Comparison of ENCODE assay signal across 11 cellular contexts in genomic region chr12:57133013-57133569, GRCh38. TPM values are rescaled to one million over a fixed set of nuclear protein-coding genes. Genes with fewer than 3 reads are reported as not detected.
DNase-seq lines count a peak whose midpoint lies in the region; ATAC-seq and TF ChIP-seq lines count a peak whose summit lies in the region.
"Had no signal": no experiment of that assay in that cellular context is flagged by ENCODE, and none has a peak within 500 bp of the region (broad histone marks: within the 10 kb centered on the region; RNA-seq: fewer than 3 reads in every experiment).

No MANE protein-coding gene starts in this region.

- CTCF ChIA-PET in activated CD4-positive, alpha-beta T cell treated with anti-CD3 and anti-CD28 coated beads, Interleukin-2, amount 10 ng/mL, durations not matched to agents 7 days and 5 days (lab: Charles Lee), result interaction anchor here (1.0 to 1.6 kb wide), 2 partner anchors 43 to 64 kb away, joined by 4 to 6 read pairs; no protein-coding TSS in a partner anchor

- H3K4me2 ChIP-seq in fibroblast of lung (ENCODE audit: extremely low read depth, insufficient read depth, low read length), result peak overlapping the region; percentile 95
- peak overlapping the region; percentile 36 for H3K4me2 ChIP-seq in neural progenitor cell

- H3K9me3 ChIP-seq in cardiac muscle cell (ENCODE audit: low read depth), result no peaks in the 10 kb centered on the region
- H3K9me3 ChIP-seq in fibroblast of lung (ENCODE audit: control insufficient read depth, insufficient read depth, low read depth, low read length), result no peaks in the 10 kb centered on the region
- H3K9me3 ChIP-seq in neural progenitor cell (ENCODE audit: low read depth), result no peaks in the 10 kb centered on the region
- H3K9me3 ChIP-seq in effector memory CD4-positive, alpha-beta T cell (ENCODE audit: control insufficient read depth, low read length), result no peaks in the 10 kb centered on the region

- DNase-seq in cardiac muscle cell (ENCODE audit: low read depth in 1 of 2, low spot score in 1 of 2), result peak in 1 of 2 donors; percentile 68
- DNase-seq in Right ventricle myocardium inferior (ENCODE audit: missing footprints), result no peak
- peak; percentile 46 to 74 for DNase-seq in fibroblast of lung (ENCODE audit: low read depth in 2 of 2)
- DNase-seq in neural progenitor cell (ENCODE audit: low spot score), result peak; percentile 28
- no peak for DNase-seq in effector memory CD4-positive, alpha-beta T cell
- no peak for DNase-seq in activated CD4-positive, alpha-beta T cell treated with anti-CD3 and anti-CD28 coated beads, Interleukin-2, amount 10 ng/mL, durations not matched to agents 7 days and 5 days
- DNase-seq: ACHN had no signal

- H3K9ac ChIP-seq in fibroblast of lung (ENCODE audit: insufficient read depth, low read length) (peak overlapping the region; percentile 45), neural progenitor cell (no peak overlapping the region)

- peaks cover 66% of the 10 kb centered on the region for H3K4me1 Mint-ChIP-seq in neural progenitor cell
- H3K4me1 Mint-ChIP-seq in activated CD4-positive, alpha-beta T cell treated with anti-CD3 and anti-CD28 coated beads, Interleukin-2, amount 10 ng/mL, durations not matched to agents 7 days and 5 days, result peaks cover 4% of the 10 kb centered on the region

- H3K79me2 ChIP-seq in fibroblast of lung (ENCODE audit: control insufficient read depth, insufficient read depth, low read length) (peaks cover 91% of the 10 kb centered on the region), neural progenitor cell (ENCODE audit: low read depth) (peaks cover 95% of the 10 kb centered on the region)

- peak; percentile 3 for TF ChIP-seq CTCF in cardiac muscle cell (IDR thresholded peaks at IDR 0.05; ENCODE audit: low read depth, low read length)
- TF ChIP-seq CTCF in fibroblast of lung (conservative IDR thresholded peaks at IDR 0.05 in 1 of 2, IDR thresholded peaks at IDR 0.05 in 1 of 2; ENCODE audit: low read depth in 1 of 2, low read length in 2 of 2), result no peak
- TF ChIP-seq CTCF in neural progenitor cell (IDR thresholded peaks at IDR 0.05), result no peak

- H3K4me1 ChIP-seq in cardiac muscle cell (ENCODE audit: low read depth) (peaks cover 49% of the 10 kb centered on the region), fibroblast of lung (ENCODE audit: control insufficient read depth, extremely low read depth, insufficient read depth, low read length) (peaks cover 58% of the 10 kb centered on the region), neural progenitor cell (peaks cover 55% of the 10 kb centered on the region)
- peaks cover 8% of the 10 kb centered on the region for H3K4me1 ChIP-seq in effector memory CD4-positive, alpha-beta T cell (ENCODE audit: control insufficient read depth, insufficient read depth, low read length, poor library complexity, severe bottlenecking)

- intact Hi-C loops in Right ventricle myocardium inferior (cut with DNase I), result no loop called here

- peaks cover 2% of the 10 kb centered on the region for H3K27me3 Mint-ChIP-seq in neural progenitor cell (ENCODE audit: insufficient read depth, low read depth)
- peaks cover 25% of the 10 kb centered on the region for H3K27me3 Mint-ChIP-seq in activated CD4-positive, alpha-beta T cell treated with anti-CD3 and anti-CD28 coated beads, Interleukin-2, amount 10 ng/mL, durations not matched to agents 7 days and 5 days

- ATAC-seq in Right ventricle myocardium inferior (no peak), GM21737 (IDR thresholded peaks at IDR 0.05; ENCODE audit: unreplicated experiment) (no peak), HG02623 (IDR thresholded peaks at IDR 0.05; ENCODE audit: unreplicated experiment) (no peak)
- ATAC-seq: activated CD4-positive, CD25-positive, alpha-beta regulatory T cell treated with anti-CD3 and anti-CD28 coated beads, Interleukin-2, amount 50 U/mL, for 24 hours; GM12878 had no signal

- H3K27ac ChIP-seq in cardiac muscle cell (peak overlapping the region; percentile 69), fibroblast of lung (ENCODE audit: insufficient read depth, low read length) (peak overlapping the region; percentile 85), neural progenitor cell (no peak overlapping the region)
- H3K27ac ChIP-seq in effector memory CD4-positive, alpha-beta T cell (ENCODE audit: insufficient read depth, low read length, poor library complexity, severe bottlenecking), result no peak overlapping the region

- POLR2A ChIA-PET in activated CD4-positive, alpha-beta T cell treated with anti-CD3 and anti-CD28 coated beads, Interleukin-2, amount 10 ng/mL, durations not matched to agents 7 days and 5 days (lab: Charles Lee), result no interaction called here

- no peaks in the 10 kb centered on the region for H3K36me3 Mint-ChIP-seq in neural progenitor cell
- H3K36me3 Mint-ChIP-seq in activated CD4-positive, alpha-beta T cell treated with anti-CD3 and anti-CD28 coated beads, Interleukin-2, amount 10 ng/mL, durations not matched to agents 7 days and 5 days (ENCODE audit: low read depth), result no peaks in the 10 kb centered on the region

- H4K20me1 ChIP-seq in fibroblast of lung (ENCODE audit: control insufficient read depth, extremely low read depth, insufficient read depth, low read length) (no peaks in the 10 kb centered on the region), neural progenitor cell (ENCODE audit: low read depth) (peaks cover 87% of the 10 kb centered on the region)

- peak overlapping the region; percentile 1 for H3K4me3 Mint-ChIP-seq in neural progenitor cell
- no peak overlapping the region for H3K4me3 Mint-ChIP-seq in activated CD4-positive, alpha-beta T cell treated with anti-CD3 and anti-CD28 coated beads, Interleukin-2, amount 10 ng/mL, durations not matched to agents 7 days and 5 days

- no peaks in the 10 kb centered on the region for H3K9me3 Mint-ChIP-seq in neural progenitor cell
- H3K9me3 Mint-ChIP-seq in activated CD4-positive, alpha-beta T cell treated with anti-CD3 and anti-CD28 coated beads, Interleukin-2, amount 10 ng/mL, durations not matched to agents 7 days and 5 days, result no peaks in the 10 kb centered on the region

- H2AFZ ChIP-seq in fibroblast of lung (ENCODE audit: low read length) (no peak overlapping the region), neural progenitor cell (replicated peaks) (no peak overlapping the region)

- H3K27me3 ChIP-seq in cardiac muscle cell (no peaks in the 10 kb centered on the region), fibroblast of lung (ENCODE audit: control insufficient read depth, insufficient read depth, low read length) (no peaks in the 10 kb centered on the region), neural progenitor cell (no peaks in the 10 kb centered on the region)
- H3K27me3 ChIP-seq in effector memory CD4-positive, alpha-beta T cell (replicated peaks; ENCODE audit: control insufficient read depth, insufficient read depth, low read length, poor library complexity, severe bottlenecking), result no peaks in the 10 kb centered on the region

- peaks cover 26% of the 10 kb centered on the region for H3F3A ChIP-seq in neural progenitor cell (ENCODE audit: low read depth)

- peak overlapping the region; percentile 11 for H3K27ac Mint-ChIP-seq in neural progenitor cell
- H3K27ac Mint-ChIP-seq in activated CD4-positive, alpha-beta T cell treated with anti-CD3 and anti-CD28 coated beads, Interleukin-2, amount 10 ng/mL, durations not matched to agents 7 days and 5 days, result no peak overlapping the region

- H3K36me3 ChIP-seq in cardiac muscle cell, result no peaks in the 10 kb centered on the region
- peaks cover 6% of the 10 kb centered on the region for H3K36me3 ChIP-seq in fibroblast of lung (ENCODE audit: control insufficient read depth, insufficient read depth, low read length)
- no peaks in the 10 kb centered on the region for H3K36me3 ChIP-seq in neural progenitor cell
- no peaks in the 10 kb centered on the region for H3K36me3 ChIP-seq in effector memory CD4-positive, alpha-beta T cell (ENCODE audit: control insufficient read depth, insufficient read depth, low read length)

- no peak overlapping the region for H3K4me3 ChIP-seq in cardiac muscle cell
- peak overlapping the region; percentile 8 to 95 (median 82) for H3K4me3 ChIP-seq in fibroblast of lung (replicated peaks in 1 of 4; ENCODE audit: control extremely low read depth in 1 of 4, insufficient read depth in 1 of 4, low read depth in 3 of 4, low read length in 4 of 4)
- no peak overlapping the region for H3K4me3 ChIP-seq in neural progenitor cell
- H3K4me3 ChIP-seq in effector memory CD4-positive, alpha-beta T cell (ENCODE audit: insufficient read depth, low read depth, low read length, poor library complexity, severe bottlenecking), result no peak overlapping the region
- H3K4me3 ChIP-seq: GM12878 had no signal

RNA-seq across cellular contexts. Expression of gene LRP1, which starts 4.8 kb away (rescaled TPM):
- total RNA-seq in cardiac muscle cell, result 37.1 and 77.5 TPM in 2 replicates
- polyA plus RNA-seq in cardiac muscle cell, result 28.3 and 28.5 TPM in 2 replicates
- total RNA-seq in Right ventricle myocardium inferior, result 143 TPM
- 377 and 464 TPM in 2 replicates for total RNA-seq in fibroblast of lung
- polyA plus RNA-seq in fibroblast of lung, result 92.2 and 96.9 TPM in 2 replicates
- polyA plus RNA-seq in fibroblast of lung (2012), result 209 and 246 TPM in 2 replicates
- 1,375 and 1,576 TPM in 2 replicates for polyA minus RNA-seq in fibroblast of lung (ENCODE audit: low replicate concordance)
- 13.9 and 31.9 TPM in 2 replicates for total RNA-seq in neural progenitor cell (ENCODE audit: low replicate concordance)
- under 1 TPM; 0.94 TPM for total RNA-seq in activated CD4-positive, alpha-beta T cell treated with anti-CD3 and anti-CD28 coated beads, Interleukin-2, amount 10 ng/mL, durations not matched to agents 7 days and 5 days

RNA-seq across cellular contexts. Expression of gene LRP1-AS, which starts 14.3 kb away (rescaled TPM):
- total RNA-seq in cardiac muscle cell, result not detected in 2 replicates
- polyA plus RNA-seq in cardiac muscle cell, result not detected in 2 replicates
- total RNA-seq in Right ventricle myocardium inferior, result not detected
- not detected in 2 replicates for total RNA-seq in fibroblast of lung
- polyA plus RNA-seq in fibroblast of lung, result not detected in 2 replicates
- not detected in 2 replicates for polyA plus RNA-seq in fibroblast of lung (2012)
- polyA minus RNA-seq in fibroblast of lung (ENCODE audit: low replicate concordance), result not detected in 2 replicates
- total RNA-seq in neural progenitor cell (ENCODE audit: low replicate concordance), result not detected in 2 replicates
- not detected for total RNA-seq in activated CD4-positive, alpha-beta T cell treated with anti-CD3 and anti-CD28 coated beads, Interleukin-2, amount 10 ng/mL, durations not matched to agents 7 days and 5 days
- total RNA-seq: GM12878 had no signal
- polyA plus RNA-seq: GM12878 had no signal

RNA-seq across cellular contexts. Expression of gene STAT6, which starts 21.9 kb away (rescaled TPM):
- total RNA-seq in cardiac muscle cell (34.6 and 53.0 TPM in 2 replicates), Right ventricle myocardium inferior (58.3 TPM), fibroblast of lung (90.4 and 103 TPM in 2 replicates), neural progenitor cell (ENCODE audit: low replicate concordance) (12.9 and 21.6 TPM in 2 replicates)
- polyA plus RNA-seq in cardiac muscle cell (37.2 and 45.9 TPM in 2 replicates), fibroblast of lung (116 and 123 TPM in 2 replicates)
- 99.4 and 116 TPM in 2 replicates for polyA plus RNA-seq in fibroblast of lung (2012)
- 235 and 253 TPM in 2 replicates for polyA minus RNA-seq in fibroblast of lung (ENCODE audit: low replicate concordance)
- total RNA-seq in activated CD4-positive, alpha-beta T cell treated with anti-CD3 and anti-CD28 coated beads, Interleukin-2, amount 10 ng/mL, durations not matched to agents 7 days and 5 days, result 100 to 1,000 TPM; 239 to 242 TPM

RNA-seq across cellular contexts. Expression of gene NAB2, which starts 44.2 kb away (rescaled TPM):
- total RNA-seq in cardiac muscle cell, result 30.8 and 35.0 TPM in 2 replicates
- 11.9 and 14.7 TPM in 2 replicates for polyA plus RNA-seq in cardiac muscle cell
- 9.8 TPM for total RNA-seq in Right ventricle myocardium inferior
- total RNA-seq in fibroblast of lung, result 39.6 and 62.7 TPM in 2 replicates
- polyA plus RNA-seq in fibroblast of lung, result 31.3 and 34.6 TPM in 2 replicates
- 36.6 and 43.5 TPM in 2 replicates for polyA plus RNA-seq in fibroblast of lung (2012)
- polyA minus RNA-seq in fibroblast of lung (ENCODE audit: low replicate concordance), result 47.8 and 72.4 TPM in 2 replicates
- total RNA-seq in neural progenitor cell (ENCODE audit: low replicate concordance), result 19.8 and 41.3 TPM in 2 replicates
- 1 to 10 TPM; 5.5 to 6.8 TPM for total RNA-seq in activated CD4-positive, alpha-beta T cell treated with anti-CD3 and anti-CD28 coated beads, Interleukin-2, amount 10 ng/mL, durations not matched to agents 7 days and 5 days

RNA-seq across cellular contexts. Expression of gene NEMP1, which starts 54.5 kb away (rescaled TPM):
- 4.4 and 8.8 TPM in 2 replicates for total RNA-seq in cardiac muscle cell
- 5.8 and 6.6 TPM in 2 replicates for polyA plus RNA-seq in cardiac muscle cell
- total RNA-seq in Right ventricle myocardium inferior, result 3.3 TPM
- 7.7 and 8.4 TPM in 2 replicates for total RNA-seq in fibroblast of lung
- 11.1 and 17.6 TPM in 2 replicates for polyA plus RNA-seq in fibroblast of lung
- polyA plus RNA-seq in fibroblast of lung (2012), result 4.9 and 8.4 TPM in 2 replicates
- polyA minus RNA-seq in fibroblast of lung (ENCODE audit: low replicate concordance), result 4.9 and 17.5 TPM in 2 replicates
- 55.3 and 72.0 TPM in 2 replicates for total RNA-seq in neural progenitor cell (ENCODE audit: low replicate concordance)
- total RNA-seq in activated CD4-positive, alpha-beta T cell treated with anti-CD3 and anti-CD28 coated beads, Interleukin-2, amount 10 ng/mL, durations not matched to agents 7 days and 5 days, result 10 to 100 TPM; 50.2 to 54.3 TPM

Comparison
In these comparisons a context has a peak if more than half of its experiments do, and no peak if none do; other contexts are left out.
1. DNase-seq: peak in fibroblast of lung (2 of 2) and neural progenitor cell (single experiment); none in Right ventricle myocardium inferior (single experiment), effector memory CD4-positive, alpha-beta T cell (0 of 3) and activated CD4-positive, alpha-beta T cell treated with anti-CD3 and anti-CD28 coated beads, Interleukin-2, amount 10 ng/mL, durations not matched to agents 7 days and 5 days (single experiment).
2. H3K27ac ChIP-seq: peak in cardiac muscle cell (single experiment) and fibroblast of lung (single experiment); none in neural progenitor cell (single experiment) and effector memory CD4-positive, alpha-beta T cell (single experiment).
3. H3K4me3 ChIP-seq: peak in fibroblast of lung (4 of 4); none in cardiac muscle cell (single experiment), neural progenitor cell (single experiment) and effector memory CD4-positive, alpha-beta T cell (single experiment).